Comparison of ENCODE assay signal across 16 cellular contexts in the genomic region with DNA sequence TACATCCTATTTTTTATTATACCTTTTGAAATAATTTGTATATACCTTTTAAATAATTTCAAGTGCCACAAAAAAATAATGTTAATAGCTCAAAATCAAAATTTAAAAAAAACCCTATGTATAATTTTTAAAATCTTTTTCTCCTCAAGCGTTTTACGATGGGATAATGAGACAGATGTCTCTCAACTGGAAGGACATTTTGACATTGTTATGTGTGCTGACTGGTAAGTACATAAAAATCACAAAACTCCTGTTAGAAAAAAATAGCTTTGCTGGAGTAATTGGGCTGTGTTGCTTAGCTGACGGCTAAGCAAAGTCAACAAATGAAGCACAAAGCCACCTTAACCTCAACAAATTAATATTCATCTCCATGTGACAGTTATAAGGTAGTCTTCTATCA.
DNase-seq lines count a peak whose midpoint lies in the region; ATAC-seq and FAIRE-seq lines count a peak whose summit lies in the region.
"Had no signal": no experiment of that assay in that cellular context is flagged by ENCODE, and none has a peak within 500 bp of the region (broad histone marks: within the 10 kb centered on the region; RNA-seq: fewer than 3 reads in every experiment).

No MANE protein-coding gene starts in this region.

- no peaks in the 10 kb centered on the region for H3K9me3 Mint-ChIP-seq in activated T-helper 2 cell treated with anti-CD3 and anti-CD28 coated beads, Interferon-gamma antibody, Interleukin-2, Interleukin-4, amounts not matched to agents 10 μg/mL and 5 μg/mL and 100 μg/mL, durations not matched to agents 14 hours and 24 hours and 36 hours
- H3K9me3 Mint-ChIP-seq in activated naive CD8-positive, alpha-beta T cell treated with anti-CD3 and anti-CD28 coated beads, Interleukin-2, amount 50 U/mL, for 24 hours = no peaks in the 10 kb centered on the region
- H3K9me3 Mint-ChIP-seq: CD8-positive, alpha-beta memory T cell; GM23338 had no signal

- H3K36me3 Mint-ChIP-seq in activated T-helper 2 cell treated with anti-CD3 and anti-CD28 coated beads, Interferon-gamma antibody, Interleukin-2, Interleukin-4, amounts not matched to agents 10 μg/mL and 5 μg/mL and 100 μg/mL, durations not matched to agents 14 hours and 24 hours and 36 hours (ENCODE audit: low read depth) = no peaks in the 10 kb centered on the region
- H3K36me3 Mint-ChIP-seq in activated naive CD8-positive, alpha-beta T cell treated with anti-CD3 and anti-CD28 coated beads, Interleukin-2, amount 50 U/mL, for 24 hours (ENCODE audit: low read depth) = no peaks in the 10 kb centered on the region

- no peaks in the 10 kb centered on the region for H3K36me3 ChIP-seq in small intestine (ENCODE audit: control insufficient read depth in 2 of 2, insufficient read depth in 2 of 2, low read length in 2 of 2)
- H3K36me3 ChIP-seq: BLaER1 had no signal

- no peak for ATAC-seq in activated naive CD8-positive, alpha-beta T cell treated with anti-CD3 and anti-CD28 coated beads, Interleukin-2, amount 50 U/mL, for 24 hours
- ATAC-seq in GM18868 (IDR thresholded peaks at IDR 0.05; ENCODE audit: unreplicated experiment) = no peak
- ATAC-seq: GM23338 had no signal

- WGBS in small intestine, 3 donors = 95 to 99% (median 98%) methylated on average over 3 of the region's 3 CpGs

- no peak overlapping the region for H3K4me3 Mint-ChIP-seq in activated T-helper 2 cell treated with anti-CD3 and anti-CD28 coated beads, Interferon-gamma antibody, Interleukin-2, Interleukin-4, amounts not matched to agents 10 μg/mL and 5 μg/mL and 100 μg/mL, durations not matched to agents 14 hours and 24 hours and 36 hours (ENCODE audit: low read depth)
- H3K4me3 Mint-ChIP-seq in activated naive CD8-positive, alpha-beta T cell treated with anti-CD3 and anti-CD28 coated beads, Interleukin-2, amount 50 U/mL, for 24 hours = no peak overlapping the region
- H3K4me3 Mint-ChIP-seq: CD8-positive, alpha-beta memory T cell; GM23338 had no signal

- H3K27ac Mint-ChIP-seq in activated T-helper 2 cell treated with anti-CD3 and anti-CD28 coated beads, Interferon-gamma antibody, Interleukin-2, Interleukin-4, amounts not matched to agents 10 μg/mL and 5 μg/mL and 100 μg/mL, durations not matched to agents 14 hours and 24 hours and 36 hours = no peak overlapping the region
- no peak overlapping the region for H3K27ac Mint-ChIP-seq in activated naive CD8-positive, alpha-beta T cell treated with anti-CD3 and anti-CD28 coated beads, Interleukin-2, amount 50 U/mL, for 24 hours
- H3K27ac Mint-ChIP-seq: CD8-positive, alpha-beta memory T cell; GM23338 had no signal

- H3K27me3 Mint-ChIP-seq in activated T-helper 2 cell treated with anti-CD3 and anti-CD28 coated beads, Interferon-gamma antibody, Interleukin-2, Interleukin-4, amounts not matched to agents 10 μg/mL and 5 μg/mL and 100 μg/mL, durations not matched to agents 14 hours and 24 hours and 36 hours (ENCODE audit: low read depth) = no peaks in the 10 kb centered on the region
- H3K27me3 Mint-ChIP-seq in activated naive CD8-positive, alpha-beta T cell treated with anti-CD3 and anti-CD28 coated beads, Interleukin-2, amount 50 U/mL, for 24 hours = no peaks in the 10 kb centered on the region
- H3K27me3 Mint-ChIP-seq: CD8-positive, alpha-beta memory T cell had no signal

- no peaks in the 10 kb centered on the region for H3K4me1 Mint-ChIP-seq in activated T-helper 2 cell treated with anti-CD3 and anti-CD28 coated beads, Interferon-gamma antibody, Interleukin-2, Interleukin-4, amounts not matched to agents 10 μg/mL and 5 μg/mL and 100 μg/mL, durations not matched to agents 14 hours and 24 hours and 36 hours (ENCODE audit: low read depth)
- no peaks in the 10 kb centered on the region for H3K4me1 Mint-ChIP-seq in activated naive CD8-positive, alpha-beta T cell treated with anti-CD3 and anti-CD28 coated beads, Interleukin-2, amount 50 U/mL, for 24 hours
- H3K4me1 Mint-ChIP-seq: CD8-positive, alpha-beta memory T cell had no signal

- H3K27me3 ChIP-seq in small intestine (ENCODE audit: control insufficient read depth in 2 of 2, insufficient read depth in 2 of 2, low read length in 2 of 2) = no peaks in the 10 kb centered on the region
- H3K27me3 ChIP-seq: BLaER1 had no signal

- DNase-seq in NCI-H1417 (lab: John Stamatoyannopoulos, UW) (peak in 2 of 3 experiments; percentile 55 to 85), NCI-H1417 treated with DMSO at 0.1 percent for 48 hours (lab: John Stamatoyannopoulos, UW) (no peak), NCI-H146 (lab: John Stamatoyannopoulos, UW) (peak; percentile 31), NCI-H748 (lab: John Stamatoyannopoulos, UW; ENCODE audit: unreplicated experiment) (peak; percentile 47), small intestine (no peak)
- DNase-seq in activated T-helper 2 cell treated with anti-CD3 and anti-CD28 coated beads, Interferon-gamma antibody, Interleukin-2, Interleukin-4, amounts not matched to agents 10 μg/mL and 5 μg/mL and 100 μg/mL, durations not matched to agents 14 hours and 24 hours and 36 hours (ENCODE audit: low spot score) = no peak
- DNase-seq in activated naive CD8-positive, alpha-beta T cell treated with anti-CD3 and anti-CD28 coated beads, Interleukin-2, amount 50 U/mL, for 24 hours = no peak
- DNase-seq: AML-193; CD8-positive, alpha-beta memory T cell; DMS53; H7 had no signal

- no peak overlapping the region for H3K27ac ChIP-seq in small intestine (ENCODE audit: low read depth in 1 of 2, low read length in 1 of 2)
- H3K27ac ChIP-seq: 22Rv1, BLaER1 had no signal

- FAIRE-seq in small intestine (lab: Jason Lieb, UNC) = peak; percentile 77
- FAIRE-seq: GM18507 had no signal

- no peaks in the 10 kb centered on the region for H3K4me1 ChIP-seq in small intestine (ENCODE audit: control insufficient read depth in 2 of 2, insufficient read depth in 1 of 2, low read depth in 1 of 2, low read length in 1 of 2)

- intact Hi-C loops in activated T-helper 2 cell treated with anti-CD3 and anti-CD28 coated beads, Interferon-gamma antibody, Interleukin-2, Interleukin-4, amounts not matched to agents 10 μg/mL and 5 μg/mL and 100 μg/mL, durations not matched to agents 14 hours and 24 hours and 36 hours (cut with micrococcal nuclease) = no loop called here

- no peak overlapping the region for H3K4me3 ChIP-seq in small intestine (ENCODE audit: low read depth in 1 of 2, low read length in 2 of 2)
- H3K4me3 ChIP-seq: BLaER1, GM23338 had no signal

- H3K9me3 ChIP-seq in small intestine (ENCODE audit: control insufficient read depth, low read depth) = no peaks in the 10 kb centered on the region
- H3K9me3 ChIP-seq: BLaER1 had no signal

Comparison
In these comparisons a context has a peak if more than half of its experiments do, and no peak if none do; other contexts are left out.
1. DNase-seq: peak in NCI-H1417 (2 of 3), NCI-H146 (single experiment) and NCI-H748 (single experiment); none in NCI-H1417 treated with DMSO at 0.1 percent for 48 hours (single experiment), small intestine (single experiment), activated T-helper 2 cell treated with anti-CD3 and anti-CD28 coated beads, Interferon-gamma antibody, Interleukin-2, Interleukin-4, amounts not matched to agents 10 μg/mL and 5 μg/mL and 100 μg/mL, durations not matched to agents 14 hours and 24 hours and 36 hours (single experiment) and activated naive CD8-positive, alpha-beta T cell treated with anti-CD3 and anti-CD28 coated beads, Interleukin-2, amount 50 U/mL, for 24 hours (single experiment).